Comparison of ENCODE assay signal across 25 cellular contexts in genomic region chr5:163682226-163682625, GRCh38.
"Had no signal": no experiment of that assay in that cellular context is flagged by ENCODE, and none has a peak within 500 bp of the region (broad histone marks: within the 10 kb centered on the region; RNA-seq: fewer than 3 reads in every experiment).

No MANE protein-coding gene starts in this region.

- H3K79me2 ChIP-seq: hepatocyte had no signal

- H3K4me3 ChIP-seq: coronary artery, gastroesophageal sphincter, heart left ventricle, hepatocyte, lung, mucosa of descending colon, pancreas, right lobe of liver, suprapubic skin, transverse colon, vagina had no signal

- ATAC-seq: effector memory CD8-positive, alpha-beta T cell; gastroesophageal sphincter; heart left ventricle; left lobe of liver; mucosa of descending colon; natural killer cell treated with Interleukin-12 subunit alpha and Interleukin-12 subunit beta and Interleukin-15 and Interleukin-18, amount 100 ng/mL, for 72 hours; pancreas; right lobe of liver; stimulated activated naive B cell treated with anti-CD40 and anti-IgM and Interleukin-4, amounts not matched to agents 10 μg/mL and 1 μg/mL and 100 μg/mL, for 72 hours had no signal

- DNase-seq: dermis blood vessel endothelial cell; effector memory CD8-positive, alpha-beta T cell; foreskin fibroblast; heart left ventricle; kidney; mesenchymal stem cell; mucosa of descending colon; naive B cell; pancreas; right lobe of liver; small intestine; stimulated activated CD4-positive, alpha-beta T cell treated with anti-CD3 and anti-CD28 coated beads, Interleukin-15, amount 100 ng/mL, for 24 hours; stimulated activated CD4-positive, alpha-beta T cell treated with anti-CD3 and anti-CD28 coated beads, Interleukin-2, amount 100 ng/mL, for 48 hours; stimulated activated naive B cell treated with anti-CD40 and anti-IgM and Interleukin-4, amounts not matched to agents 10 μg/mL and 1 μg/mL and 100 μg/mL, for 72 hours; transverse colon had no signal

- H3K9me3 ChIP-seq: gastroesophageal sphincter, heart left ventricle, mucosa of descending colon, neutrophil, pancreas, right lobe of liver, suprapubic skin, transverse colon, vagina had no signal

- H3K4me1 ChIP-seq: gastroesophageal sphincter, heart left ventricle, pancreas, right lobe of liver, suprapubic skin, transverse colon, vagina had no signal

- H3K36me3 ChIP-seq: gastroesophageal sphincter, heart left ventricle, neutrophil, pancreas, right lobe of liver, suprapubic skin, transverse colon, vagina had no signal

- H2AFZ ChIP-seq: hepatocyte had no signal

- H3K27me3 ChIP-seq: gastroesophageal sphincter, heart left ventricle, hepatocyte, neutrophil, pancreas, right lobe of liver, suprapubic skin, transverse colon, vagina had no signal

- H3K4me2 ChIP-seq: hepatocyte had no signal

- FAIRE-seq: endometrium, kidney, pancreas, small intestine had no signal

- H3K27ac ChIP-seq: coronary artery, gastroesophageal sphincter, heart left ventricle, hepatocyte, neutrophil, pancreas, right lobe of liver, suprapubic skin, transverse colon, vagina had no signal
